ENCODE assay signal across 18 cellular contexts in the genomic region with DNA sequence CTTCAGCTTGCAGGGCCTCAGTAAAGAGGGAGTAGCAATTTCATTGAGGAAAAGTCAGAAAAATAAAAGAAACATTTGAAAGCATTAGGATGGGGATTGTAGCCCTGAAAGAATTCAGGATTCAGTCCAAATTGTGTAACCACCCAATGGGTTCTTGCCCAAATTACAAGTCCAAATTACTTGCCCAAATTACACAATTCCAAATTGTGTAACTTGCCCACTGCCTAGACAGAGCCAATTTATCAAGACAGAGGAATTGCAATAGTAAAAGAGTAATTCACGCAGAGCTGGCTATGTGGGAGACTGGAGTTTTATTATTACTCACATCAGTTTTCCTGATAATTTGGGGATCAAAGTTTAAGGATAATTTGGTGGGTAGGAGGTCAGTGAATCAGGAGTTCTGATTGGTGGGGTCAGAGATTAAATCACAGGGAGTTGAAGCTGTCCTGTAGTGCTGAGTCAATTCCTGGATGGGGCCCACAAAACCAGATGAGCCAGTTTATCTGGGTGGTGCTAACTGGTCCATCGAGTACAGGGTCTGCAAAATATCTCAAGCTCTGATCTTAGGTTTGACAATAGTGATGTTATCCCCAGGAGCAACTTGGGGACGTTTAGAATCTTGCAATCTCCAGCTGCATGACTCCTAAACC. TPM values are rescaled to one million over a fixed set of nuclear protein-coding genes. Genes with fewer than 3 reads are reported as not detected.
"Had no signal": no experiment of that assay in that cellular context is flagged by ENCODE, and none has a peak within 500 bp of the region (broad histone marks: within the 10 kb centered on the region; RNA-seq: fewer than 3 reads in every experiment).

No MANE protein-coding gene starts in this region.

- H3K36me3 Mint-ChIP-seq: activated naive CD8-positive, alpha-beta T cell treated with anti-CD3 and anti-CD28 coated beads, Interleukin-2, amount 10 ng/mL, durations not matched to agents 7 days and 5 days; neural progenitor cell had no signal

- H3K4me3 Mint-ChIP-seq: activated CD4-positive, alpha-beta memory T cell treated with anti-CD3 and anti-CD28 coated beads, Interleukin-2, amount 10 ng/mL, durations not matched to agents 7 days and 5 days; activated CD4-positive, alpha-beta T cell treated with anti-CD3 and anti-CD28 coated beads for 36 hours; activated naive CD8-positive, alpha-beta T cell treated with anti-CD3 and anti-CD28 coated beads, Interleukin-2, amount 10 ng/mL, durations not matched to agents 7 days and 5 days; activated T-cell treated with anti-CD3 and anti-CD28 coated beads, Interleukin-2, amount 50 U/mL, for 72 hours; neural progenitor cell had no signal

- ATAC-seq: activated CD4-positive, alpha-beta T cell treated with anti-CD3 and anti-CD28 coated beads for 36 hours; activated T-cell treated with anti-CD3 and anti-CD28 coated beads, Interleukin-2, amount 50 U/mL, for 72 hours; lower lobe of right lung; pancreas had no signal

- H3K4me1 Mint-ChIP-seq: activated CD4-positive, alpha-beta memory T cell treated with anti-CD3 and anti-CD28 coated beads, Interleukin-2, amount 10 ng/mL, durations not matched to agents 7 days and 5 days; activated CD4-positive, alpha-beta T cell treated with anti-CD3 and anti-CD28 coated beads for 36 hours; activated naive CD8-positive, alpha-beta T cell treated with anti-CD3 and anti-CD28 coated beads, Interleukin-2, amount 10 ng/mL, durations not matched to agents 7 days and 5 days; neural progenitor cell had no signal

- H3K4me3 ChIP-seq: dorsolateral prefrontal cortex, esophagus muscularis mucosa, hepatocyte, lower lobe of right lung, neural progenitor cell, pancreas, skin epidermis, stomach, thyroid gland had no signal

- H3K27me3 Mint-ChIP-seq: activated CD4-positive, alpha-beta memory T cell treated with anti-CD3 and anti-CD28 coated beads, Interleukin-2, amount 10 ng/mL, durations not matched to agents 7 days and 5 days; activated CD4-positive, alpha-beta T cell treated with anti-CD3 and anti-CD28 coated beads for 36 hours; activated naive CD8-positive, alpha-beta T cell treated with anti-CD3 and anti-CD28 coated beads, Interleukin-2, amount 10 ng/mL, durations not matched to agents 7 days and 5 days had no signal

- H3K9me3 Mint-ChIP-seq: activated CD4-positive, alpha-beta memory T cell treated with anti-CD3 and anti-CD28 coated beads, Interleukin-2, amount 10 ng/mL, durations not matched to agents 7 days and 5 days; activated naive CD8-positive, alpha-beta T cell treated with anti-CD3 and anti-CD28 coated beads, Interleukin-2, amount 10 ng/mL, durations not matched to agents 7 days and 5 days had no signal

- DNase-seq: activated CD4-positive, alpha-beta memory T cell treated with anti-CD3 and anti-CD28 coated beads, Interleukin-2, amount 10 ng/mL, durations not matched to agents 7 days and 5 days; activated CD4-positive, alpha-beta T cell treated with anti-CD3 and anti-CD28 coated beads for 36 hours; activated gamma-delta T cell treated with Interleukin-2 at 50 U/mL for 16 hours; activated naive CD8-positive, alpha-beta T cell treated with anti-CD3 and anti-CD28 coated beads, Interleukin-2, amount 10 ng/mL, durations not matched to agents 7 days and 5 days; activated T-cell treated with anti-CD3 and anti-CD28 coated beads, Interleukin-2, amount 50 U/mL, for 72 hours; anterior cingulate cortex; dorsolateral prefrontal cortex; lower lobe of right lung; midbrain; pancreas; stomach; T-helper 9 cell; thyroid gland had no signal

RNA-seq across cellular contexts. Expression of a gene that starts 18.1 kb away (rescaled TPM):
- total RNA-seq: activated CD4-positive, alpha-beta memory T cell treated with anti-CD3 and anti-CD28 coated beads, Interleukin-2, amount 10 ng/mL, durations not matched to agents 7 days and 5 days; dorsolateral prefrontal cortex; esophagus muscularis mucosa; hepatocyte; lower lobe of right lung; pancreas; renal cortical epithelial cell; stomach; thyroid gland had no signal
